Comparison of ENCODE assay signal across 8 cellular contexts in the genomic region with DNA sequence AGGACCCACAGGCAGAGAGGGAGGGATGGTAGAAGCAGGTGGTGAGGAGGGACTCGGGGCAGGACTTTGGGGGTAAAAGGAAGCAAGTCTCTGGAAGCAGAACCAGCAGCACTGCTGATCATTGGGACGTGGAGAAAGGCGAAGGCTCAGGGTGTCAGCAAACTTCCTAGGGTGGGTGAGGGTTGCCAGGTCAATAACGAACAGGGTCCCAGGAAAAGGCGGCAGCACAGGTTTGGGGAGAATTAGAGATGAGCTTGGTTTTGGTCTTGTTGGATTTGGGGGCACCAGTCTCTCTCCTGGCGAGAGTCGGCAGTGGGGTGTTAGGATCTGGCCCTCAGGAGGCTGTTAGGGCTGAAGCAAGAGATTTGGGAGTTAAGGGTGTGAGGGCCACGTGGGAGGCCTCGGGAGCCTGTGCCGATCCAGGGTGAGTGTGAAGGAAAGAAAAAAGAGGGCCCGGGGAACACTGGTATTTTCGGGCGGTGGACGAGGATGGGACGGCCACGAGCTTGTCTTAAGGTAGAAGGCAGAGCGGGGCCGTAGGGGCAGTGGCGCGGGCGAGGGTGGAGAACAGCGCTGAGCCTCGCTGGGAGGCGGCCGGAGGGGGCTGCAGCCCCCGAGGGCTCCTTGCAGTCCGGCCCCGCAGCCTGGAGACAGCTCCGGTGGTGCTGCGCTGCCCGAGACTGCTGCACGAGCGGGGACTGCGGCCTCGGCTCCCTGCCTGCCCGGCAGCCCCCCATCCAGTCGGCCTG. TPM values are rescaled to one million over a fixed set of nuclear protein-coding genes. Genes with fewer than 3 reads are reported as not detected.
DNase-seq lines count a peak whose midpoint lies in the region; ATAC-seq and TF ChIP-seq lines count a peak whose summit lies in the region.

No MANE protein-coding gene starts in this region.

- H3K27me3 ChIP-seq in SJCRH30 (no peaks in the 10 kb centered on the region), prostate gland (replicated peaks; ENCODE audit: insufficient read depth) (no peaks in the 10 kb centered on the region)

- H3K27ac ChIP-seq in SJCRH30 (peak overlapping the region; percentile 45), prostate gland (peak overlapping the region in 1 of 2 donors; percentile 36)

- intact Hi-C loops in prostate gland (cut with DNase I) = no loop called here

- peaks cover 7% of the 10 kb centered on the region; the same call in 1 of the 2 replicates for H3K4me1 ChIP-seq in SJCRH30
- H3K4me1 ChIP-seq in prostate gland (replicated peaks) = peaks cover 5% of the 10 kb centered on the region

- H3K4me3 ChIP-seq in SJCRH30 = peak overlapping the region; percentile 63
- H3K4me3 ChIP-seq in fibroblast of pulmonary artery (replicated peaks; ENCODE audit: low read depth, low read length) = peak overlapping the region; percentile 89
- H3K4me3 ChIP-seq in prostate gland = peak overlapping the region; percentile 47 to 51

- TF ChIP-seq POLR2A in prostate gland (IDR thresholded peaks at IDR 0.05) = no peak

- TF ChIP-seq CTCF in fibroblast of pulmonary artery (IDR thresholded peaks at IDR 0.05; ENCODE audit: low read length, missing control alignments) (no peak), prostate gland (IDR thresholded peaks at IDR 0.05) (no peak)

- no peaks in the 10 kb centered on the region for H3K9me3 ChIP-seq in SJCRH30 (replicated peaks)
- no peaks in the 10 kb centered on the region for H3K9me3 ChIP-seq in prostate gland

- 27% methylated on average over 28 of the region's 37 CpGs for WGBS in prostate gland

- DNase-seq in SJCRH30 (peak in 1 of 2 experiments; percentile 39), fibroblast of pulmonary artery (ENCODE audit: low read depth) (no peak), prostate gland (ENCODE audit: low spot score) (no peak), CD1c-positive myeloid dendritic cell (ENCODE audit: extremely low spot score) (no peak)
- no peak for DNase-seq in stimulated activated CD4-positive, alpha-beta T cell treated with anti-CD3 and anti-CD28 coated beads, Interleukin-15, amount 100 ng/mL, for 24 hours

- peak; percentile 18 for ATAC-seq in GM19397 (IDR thresholded peaks at IDR 0.05; ENCODE audit: unreplicated experiment)
- no peak for ATAC-seq in GM19035 (IDR thresholded peaks at IDR 0.05; ENCODE audit: unreplicated experiment)
- no peak for ATAC-seq in HG03378 (IDR thresholded peaks at IDR 0.05; ENCODE audit: unreplicated experiment)

- no peaks in the 10 kb centered on the region for H3K36me3 ChIP-seq in SJCRH30
- no peaks in the 10 kb centered on the region for H3K36me3 ChIP-seq in prostate gland

RNA-seq across cellular contexts. Expression of gene ADORA2B, which starts 0.8 kb away (rescaled TPM):
- 15.1 TPM in 2 replicates for total RNA-seq in SJCRH30 (2014; rRNA removed; shearing (Covaris generic))
- total RNA-seq in prostate gland = 10 to 100 TPM in 1 of 2 donors, 1 to 10 TPM in 1; 1.3 to 14.6 TPM

RNA-seq across cellular contexts. Expression of gene ZSWIM7, which starts 55.4 kb away (rescaled TPM):
- total RNA-seq in SJCRH30 (2014; rRNA removed; shearing (Covaris generic)) = 76.7 and 81.6 TPM in 2 replicates
- 10 to 100 TPM; 15.1 to 16.5 TPM for total RNA-seq in prostate gland

RNA-seq across cellular contexts. Expression of gene TTC19, which starts 55.5 kb away (rescaled TPM):
- 59.5 and 70.4 TPM in 2 replicates for total RNA-seq in SJCRH30 (2014; rRNA removed; shearing (Covaris generic))
- total RNA-seq in prostate gland = 100 to 1,000 TPM in 1 of 2 donors, 10 to 100 TPM in 1; 87.9 to 100 TPM
